20 cellular contexts compared by ENCODE assay signal in genomic region chr7:70586822-70587221, GRCh38.
DNase-seq lines count a peak whose midpoint lies in the region; ATAC-seq and TF ChIP-seq lines count a peak whose summit lies in the region.
"Had no signal": no experiment of that assay in that cellular context is flagged by ENCODE, and none has a peak within 500 bp of the region (broad histone marks: within the 10 kb centered on the region; RNA-seq: fewer than 3 reads in every experiment).

No MANE protein-coding gene starts in this region.

- H3K4me3 ChIP-seq in AG04449 (ENCODE audit: low read depth, low read length) (no peak overlapping the region), adipocyte (ENCODE audit: low read length) (no peak overlapping the region)
- H3K4me3 ChIP-seq: K562 had no signal

- CTCF ChIA-PET in AG04449 (lab: Yijun Ruan, JAX): no interaction called here

- ATAC-seq in activated CD4-positive, CD25-positive, alpha-beta regulatory T cell treated with anti-CD3 and anti-CD28 coated beads, Interleukin-2, amount 50 U/mL, for 24 hours: no peak
- ATAC-seq: K562, PC-3 had no signal

- peak; percentile 64 for DNase-seq in AG04449 (ENCODE audit: low read depth, low spot score)
- DNase-seq in GM03348 (ENCODE audit: low spot score): peak; percentile 56
- peak; percentile 55 for DNase-seq in adipocyte (ENCODE audit: low read depth)
- peak; percentile 12 for DNase-seq in fibroblast of peridontal ligament (ENCODE audit: extremely low read depth)
- no peak for DNase-seq in NCI-H1092 treated with DMSO at 0.1 percent for 48 hours (lab: John Stamatoyannopoulos, UW)
- DNase-seq in activated CD4-positive, alpha-beta T cell treated with anti-CD3 and anti-CD28 coated beads for 48 hours: no peak
- no peak for DNase-seq in NCI-H2029 (lab: John Stamatoyannopoulos, UW)
- DNase-seq: 8988T, DMS79, NCI-H1105 treated with DMSO at 0.1 percent for 48 hours, NCI-H1694, NCI-H2107, NCI-H226, NCI-H524, NCI-H82, PC-3, RPMI8226, SHP77 treated with DMSO at 0.1 percent for 48 hours had no signal

- no peaks in the 10 kb centered on the region for H3K36me3 ChIP-seq in adipocyte (ENCODE audit: control insufficient read depth, insufficient read depth, low read length, severe bottlenecking)

- H3K27me3 ChIP-seq in adipocyte (replicated peaks; ENCODE audit: control insufficient read depth, insufficient read depth, low read length): no peaks in the 10 kb centered on the region

- TF ChIP-seq CTCF in AG04449 (IDR thresholded peaks at IDR 0.05; ENCODE audit: insufficient read depth, low read length, missing control alignments): no peak

- H3K4me1 ChIP-seq in adipocyte (ENCODE audit: control insufficient read depth, insufficient read depth, low read length): peaks cover 8% of the 10 kb centered on the region

- no peaks in the 10 kb centered on the region for H3K9me3 ChIP-seq in adipocyte (ENCODE audit: control insufficient read depth, low read length)

- POLR2A ChIA-PET in AG04449 (lab: Yijun Ruan, JAX): no interaction called here

- H3K9ac ChIP-seq in adipocyte (ENCODE audit: low read length): no peak overlapping the region

Comparison
In these comparisons a context has a peak if more than half of its experiments do, and no peak if none do; other contexts are left out.
1. DNase-seq: peak in AG04449 (single experiment), GM03348 (single experiment), adipocyte (single experiment) and fibroblast of peridontal ligament (single experiment); none in NCI-H1092 treated with DMSO at 0.1 percent for 48 hours (single experiment), activated CD4-positive, alpha-beta T cell treated with anti-CD3 and anti-CD28 coated beads for 48 hours (single experiment) and NCI-H2029 (single experiment).